26 cellular contexts compared by ENCODE assay signal in the genomic region with DNA sequence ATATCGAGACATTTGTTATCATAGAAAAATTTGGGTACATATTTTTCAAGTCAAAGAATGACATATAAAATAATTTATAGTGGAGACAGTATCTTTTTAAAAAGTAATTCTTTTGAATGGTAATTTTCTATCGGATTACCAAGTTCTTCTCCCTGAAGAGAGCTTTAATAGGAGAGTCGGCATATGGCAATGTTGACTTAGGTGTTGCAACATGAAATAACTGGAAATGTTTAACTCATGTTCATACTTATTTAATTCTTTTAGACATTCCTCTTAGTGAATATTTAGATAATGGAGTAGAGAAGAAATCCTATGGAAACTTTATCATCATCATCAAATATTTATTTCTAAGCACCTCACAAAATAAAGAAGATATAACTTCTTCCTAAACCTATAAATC.
"Had no signal": no experiment of that assay in that cellular context is flagged by ENCODE, and none has a peak within 500 bp of the region (broad histone marks: within the 10 kb centered on the region; RNA-seq: fewer than 3 reads in every experiment).

No MANE protein-coding gene starts in this region.

- H3K36me3 ChIP-seq: gastrocnemius medialis, spleen, thoracic aorta, tibial nerve, upper lobe of right lung, uterus had no signal

- H3K9me3 ChIP-seq: gastrocnemius medialis, psoas muscle, thoracic aorta, upper lobe of right lung, uterus had no signal

- ATAC-seq: effector memory CD8-positive, alpha-beta T cell; gastrocnemius medialis; left ventricle myocardium superior; mucosa of descending colon; naive thymus-derived CD4-positive, alpha-beta T cell; psoas muscle; right cardiac atrium; stimulated activated memory B cell treated with anti-CD40 and anti-IgM and Interleukin-4, amounts not matched to agents 10 μg/mL and 1 μg/mL and 100 μg/mL, for 72 hours; stimulated activated naive CD8-positive, alpha-beta T cell treated with anti-CD3 and anti-CD28 coated beads, Interleukin-15, Interleukin-2, amounts not matched to agents 100 U/mL and 50 U/mL, for 24 hours; upper lobe of right lung had no signal

- DNase-seq: cortex of kidney; effector memory CD8-positive, alpha-beta T cell; foreskin fibroblast; gastrocnemius medialis; head of caudate nucleus; left ventricle myocardium superior; mesenchymal stem cell; mucosa of descending colon; naive thymus-derived CD4-positive, alpha-beta T cell; psoas muscle; right cardiac atrium; spleen; stimulated activated CD4-positive, alpha-beta T cell treated with anti-CD3 and anti-CD28 coated beads, Interleukin-4, amount 100 ng/mL, for 4 hours; stimulated activated naive CD8-positive, alpha-beta T cell treated with anti-CD3 and anti-CD28 coated beads, Interleukin-15, Interleukin-2, amounts not matched to agents 100 U/mL and 50 U/mL, for 24 hours; upper lobe of right lung; uterus had no signal

- H3K9me3 Mint-ChIP-seq: effector memory CD8-positive, alpha-beta T cell; nephron; stimulated activated memory B cell treated with anti-CD40 and anti-IgM and Interleukin-4, amounts not matched to agents 10 μg/mL and 1 μg/mL and 100 μg/mL, for 72 hours had no signal

- H3K4me3 Mint-ChIP-seq: effector memory CD8-positive, alpha-beta T cell; mesothelial cell of epicardium; naive thymus-derived CD4-positive, alpha-beta T cell; nephron; neural progenitor cell; stimulated activated memory B cell treated with anti-CD40 and anti-IgM and Interleukin-4, amounts not matched to agents 10 μg/mL and 1 μg/mL and 100 μg/mL, for 72 hours had no signal

- H3K4me1 ChIP-seq: gastrocnemius medialis, neural progenitor cell, psoas muscle, spleen, tibial nerve, upper lobe of right lung, uterus had no signal

- H3K27me3 ChIP-seq: gastrocnemius medialis, neural progenitor cell, spleen, tibial nerve, upper lobe of right lung, uterus had no signal

- H3K4me3 ChIP-seq: gastrocnemius medialis, lung, mucosa of descending colon, neural progenitor cell, psoas muscle, skin epidermis, spleen, thoracic aorta, tibial nerve, upper lobe of right lung, uterus had no signal

- H3K4me1 Mint-ChIP-seq: mesothelial cell of epicardium; naive thymus-derived CD4-positive, alpha-beta T cell; nephron; neural progenitor cell; stimulated activated memory B cell treated with anti-CD40 and anti-IgM and Interleukin-4, amounts not matched to agents 10 μg/mL and 1 μg/mL and 100 μg/mL, for 72 hours had no signal

- H3K27me3 Mint-ChIP-seq: effector memory CD8-positive, alpha-beta T cell; naive thymus-derived CD4-positive, alpha-beta T cell; stimulated activated memory B cell treated with anti-CD40 and anti-IgM and Interleukin-4, amounts not matched to agents 10 μg/mL and 1 μg/mL and 100 μg/mL, for 72 hours had no signal

- H3K27ac ChIP-seq: gastrocnemius medialis, neural progenitor cell, psoas muscle, skin epidermis, spleen, thoracic aorta, tibial nerve, upper lobe of right lung, uterus had no signal

- FAIRE-seq: endometrium, keratinocyte had no signal

- H3K27ac Mint-ChIP-seq: effector memory CD8-positive, alpha-beta T cell; mesothelial cell of epicardium; naive thymus-derived CD4-positive, alpha-beta T cell; nephron; neural progenitor cell; stimulated activated memory B cell treated with anti-CD40 and anti-IgM and Interleukin-4, amounts not matched to agents 10 μg/mL and 1 μg/mL and 100 μg/mL, for 72 hours had no signal
